In the genomic region with DNA sequence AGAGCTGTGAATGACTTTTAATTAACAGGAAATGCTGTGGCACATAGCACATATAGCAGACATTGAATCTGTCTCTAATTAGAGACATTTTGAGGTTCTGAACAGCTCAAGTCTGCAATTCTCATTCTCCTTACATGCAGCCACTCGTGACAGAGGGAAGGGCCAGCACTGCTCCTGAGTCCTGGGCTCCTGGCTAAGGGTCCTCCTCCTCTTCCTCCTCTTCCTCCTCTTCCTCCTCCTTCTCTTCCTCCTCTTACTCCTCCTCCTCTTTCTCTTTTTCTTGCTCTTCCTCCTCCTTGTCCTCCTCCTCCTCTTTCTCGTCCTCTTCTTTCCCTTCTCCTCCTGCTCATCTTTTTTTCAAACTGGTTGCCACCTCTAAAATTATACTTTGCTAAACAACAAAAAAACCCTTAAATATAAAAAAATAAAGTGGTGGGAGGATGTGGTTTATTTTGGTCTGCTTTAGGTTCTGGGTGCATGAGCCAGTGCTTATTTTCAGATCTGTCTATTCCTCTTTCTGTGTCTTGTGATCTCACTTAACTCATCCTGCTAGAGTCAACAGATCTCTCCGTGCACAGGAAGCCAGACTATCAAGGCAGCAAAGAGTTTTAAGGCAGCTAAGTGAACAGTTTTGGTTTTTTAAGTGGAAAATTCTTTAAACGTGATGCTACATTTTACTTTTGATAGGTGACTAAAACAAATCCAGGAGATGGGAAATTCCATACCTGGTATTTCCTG, we compare ENCODE assay signal across 8 cellular contexts.
DNase-seq lines count a peak whose midpoint lies in the region; ATAC-seq, FAIRE-seq and TF ChIP-seq lines count a peak whose summit lies in the region.

No MANE protein-coding gene starts in this region.

- H3K27me3 Mint-ChIP-seq in T-helper 17 cell (no peaks in the 10 kb centered on the region), memory B cell (no peaks in the 10 kb centered on the region)

- H3K9me3 ChIP-seq in T-helper 17 cell (ENCODE audit: control insufficient read depth, low read length, poor library complexity, severe bottlenecking) (no peaks in the 10 kb centered on the region), transverse colon (no peaks in the 10 kb centered on the region)

- no peak for FAIRE-seq in H54 (lab: Jason Lieb, UNC)

- no peak for TF ChIP-seq CTCF in transverse colon (IDR thresholded peaks at IDR 0.05)

- peaks cover 5% of the 10 kb centered on the region for H3K9me3 Mint-ChIP-seq in memory B cell

- WGBS in transverse colon (ENCODE audit: low coverage in 1 of 2), 2 donors = 56 to 63% methylated on average over 3 to 4 of the region's 4 CpGs

- H3K36me3 Mint-ChIP-seq in T-helper 17 cell (ENCODE audit: low read depth) (peaks cover 2% of the 10 kb centered on the region), memory B cell (peaks cover 3% of the 10 kb centered on the region)

- peaks cover 0 to 14% (median 0%) of the 10 kb centered on the region in 4 donors for H3K4me1 ChIP-seq in transverse colon

- DNase-seq in Ammon's horn (ENCODE audit: low spot score) (peak; percentile 57), T-helper 17 cell (no peak), memory B cell (ENCODE audit: low spot score in 2 of 2) (peak in 1 of 2 donors; percentile 38), transverse colon (no peak), cortex of kidney (lab: John Stamatoyannopoulos, UW) (no peak), H54 (ENCODE audit: insufficient read length, low spot score) (no peak)

- intact Hi-C loops in transverse colon (cut with DNase I; ENCODE audit: low total_unique reads) = no loop called here

- H3K27me3 ChIP-seq in transverse colon = no peaks in the 10 kb centered on the region

- H3K4me1 Mint-ChIP-seq in T-helper 17 cell (peaks cover 42% of the 10 kb centered on the region), memory B cell (peaks cover 43% of the 10 kb centered on the region)

- peak overlapping the region; percentile 84 for H3K4me3 Mint-ChIP-seq in T-helper 17 cell
- peak overlapping the region; percentile 79 for H3K4me3 Mint-ChIP-seq in memory B cell

- in situ Hi-C loops in transverse colon (cut with MboI; ENCODE audit: low pct_ligation_motif_present in 1 of 4, low pct_unique_long_range_greater_than_20kb in 1 of 4, low sequenced_read_pairs in 3 of 4) = no loop called here

- no peaks in the 10 kb centered on the region for H3K36me3 ChIP-seq in transverse colon

- no peak for TF ChIP-seq EP300 in transverse colon (IDR thresholded peaks at IDR 0.05; ENCODE audit: low read depth)

- H3K27ac ChIP-seq in transverse colon = peak overlapping the region in 2 of 4 donors; percentile 19 to 42

- no peak for TF ChIP-seq POLR2A in transverse colon (IDR thresholded peaks at IDR 0.05)
- TF ChIP-seq POLR2A in H54 (IDR thresholded peaks at IDR 0.05; ENCODE audit: low read depth, low read length) = no peak

- peak overlapping the region; percentile 88 for H3K27ac Mint-ChIP-seq in T-helper 17 cell
- H3K27ac Mint-ChIP-seq in memory B cell = peak overlapping the region; percentile 91

- ATAC-seq in GM18907 (IDR thresholded peaks at IDR 0.05; ENCODE audit: unreplicated experiment) (peak; percentile 82), HG03103 (IDR thresholded peaks at IDR 0.05; ENCODE audit: low read depth, unreplicated experiment) (peak; percentile 86), T-helper 17 cell (peak; percentile 99), memory B cell (ENCODE audit: low read depth) (peak; percentile 99)

- no peak overlapping the region for H3K4me3 ChIP-seq in transverse colon
